14 cellular contexts compared by ENCODE assay signal in genomic region chr5:148268556-148268955, GRCh38. TPM values are rescaled to one million over a fixed set of nuclear protein-coding genes. Genes with fewer than 3 reads are reported as not detected.
A peak's percentile ranks its signal among the peaks of the same experiment; 100 is the strongest.
DNase-seq lines count a peak whose midpoint lies in the region; ATAC-seq, FAIRE-seq and TF ChIP-seq lines count a peak whose summit lies in the region.
"Had no signal": no experiment of that assay in that cellular context is flagged by ENCODE, and none has a peak within 500 bp of the region (broad histone marks: within the 10 kb centered on the region; RNA-seq: fewer than 3 reads in every experiment).

Gene SPINK13, plus strand, starts transcription at chr5:148268794. Its CDS starts 1,279 bp downstream, at chr5:148270073.

- no peak within 1 kb of the TSS for H2BK12ac ChIP-seq in H1 (ENCODE audit: low read depth, low read length)

- no peak within 1 kb of the TSS for H2AK5ac ChIP-seq in H1 (ENCODE audit: low read depth, low read length)

- no peak within 1 kb of the TSS for H2BK20ac ChIP-seq in H1 (ENCODE audit: low read length)

- H3K23me2 ChIP-seq in H1 (ENCODE audit: low read depth, low read length), result no peaks in the 10 kb centered on the region

- H4K5ac ChIP-seq in H1 (ENCODE audit: insufficient read length, low read depth, low read length), result no peak within 1 kb of the TSS

- H3K4ac ChIP-seq in H1 (replicated peaks; ENCODE audit: insufficient read length, low read depth, low read length), result no peak within 1 kb of the TSS

- no peak within 1 kb of the TSS for H3K56ac ChIP-seq in H1 (replicated peaks; ENCODE audit: insufficient read length, low read depth, low read length)

- no peak within 1 kb of the TSS for H4K8ac ChIP-seq in H1 (ENCODE audit: extremely low read depth, insufficient read depth, low read length)

- CTCF ChIA-PET in H1 (lab: Charles Lee; ENCODE audit: partially characterized antibody), result interaction anchor here (1.2 kb wide), 1 partner anchor 22 kb away, joined by 4 read pairs; no protein-coding TSS in a partner anchor

- H3K4me2 ChIP-seq in H1 (ENCODE audit: insufficient read depth in 1 of 2, low read depth in 2 of 2, low read length in 2 of 2), result no peak within 1 kb of the TSS

- TF ChIP-seq CTCF in H1 (IDR thresholded peaks at IDR 0.05; ENCODE audit: control extremely low read depth in 1 of 3, insufficient read depth in 1 of 3, low read depth in 1 of 3, low read length in 3 of 3), result no peak

- POLR2A ChIA-PET in H1 (lab: Charles Lee; ENCODE audit: partially characterized antibody), result no interaction called here

- H2AFZ ChIP-seq in H1 (ENCODE audit: low read length), result peak within 1 kb of the TSS; percentile 91

- ATAC-seq in stimulated activated naive B cell treated with anti-CD40 and anti-IgM and Interleukin-4, amounts not matched to agents 10 μg/mL and 1 μg/mL and 100 μg/mL, for 72 hours (replicated peaks), result no peak

- no peak within 1 kb of the TSS for H3K23ac ChIP-seq in H1 (ENCODE audit: insufficient read length)

- no peaks in the 10 kb centered on the region for H3K79me1 ChIP-seq in H1 (ENCODE audit: low read depth, low read length)

- no peak within 1 kb of the TSS for H3K27ac Mint-ChIP-seq in stimulated activated naive B cell treated with anti-CD40 and anti-IgM and Interleukin-4, amounts not matched to agents 10 μg/mL and 1 μg/mL and 100 μg/mL, for 72 hours
- H3K27ac Mint-ChIP-seq: activated T-helper 2 cell treated with anti-CD3 and anti-CD28 coated beads, Interferon-gamma antibody, Interleukin-2, Interleukin-4, amounts not matched to agents 10 μg/mL and 5 μg/mL and 100 μg/mL, durations not matched to agents 14 hours and 24 hours and 36 hours had no signal

- no peak within 1 kb of the TSS for H3K9ac ChIP-seq in H1 (replicated peaks in 1 of 4; ENCODE audit: extremely low read depth in 1 of 4, low read depth in 3 of 4, low read length in 3 of 4)

- no peak for TF ChIP-seq POLR2A in H1 (IDR thresholded peaks at IDR 0.05; ENCODE audit: control extremely low read depth in 1 of 2, low read depth in 2 of 2, low read length in 2 of 2)

- no peak within 1 kb of the TSS for H3K14ac ChIP-seq in H1 (ENCODE audit: insufficient read length)

- no peaks in the 10 kb centered on the region for H3K79me2 ChIP-seq in H1 (ENCODE audit: control insufficient read depth in 1 of 2, insufficient read depth in 2 of 2, low read length in 2 of 2)

- no peak for TF ChIP-seq RAD21 in H1 (IDR thresholded peaks at IDR 0.05 in 1 of 2, conservative IDR thresholded peaks at IDR 0.05 in 1 of 2; ENCODE audit: low read depth in 2 of 2, low read length in 2 of 2)

- H3K4me1 Mint-ChIP-seq in stimulated activated naive B cell treated with anti-CD40 and anti-IgM and Interleukin-4, amounts not matched to agents 10 μg/mL and 1 μg/mL and 100 μg/mL, for 72 hours, result no peaks in the 10 kb centered on the region

- no peak within 1 kb of the TSS for H3K4me3 Mint-ChIP-seq in stimulated activated naive B cell treated with anti-CD40 and anti-IgM and Interleukin-4, amounts not matched to agents 10 μg/mL and 1 μg/mL and 100 μg/mL, for 72 hours

- FAIRE-seq in H1 (lab: Jason Lieb, UNC), result no peak

- WGBS in H1 (ENCODE audit: extremely low coverage in 1 of 2, insufficient coverage in 1 of 2, insufficient read length in 1 of 2, insufficient replicate concordance in 2 of 2, low coverage in 1 of 2, low lambda C conversion rate in 2 of 2, missing lambda C conversion rate in 1 of 2), 2 experiments, result 94% methylated on average over 4 of the region's 4 CpGs; no CpG with 5 or more reads in 1 of the 2 experiments

- DNase-seq in EL (peak; percentile 74), MG63 (peak; percentile 87), H1 (ENCODE audit: low read depth in 1 of 2, low spot score in 2 of 2) (no peak), myocyte (ENCODE audit: low read depth) (peak; percentile 36), caudate nucleus (lab: John Stamatoyannopoulos, UW) (no peak), NCI-H82 treated with DMSO at 0.1 percent for 48 hours (lab: John Stamatoyannopoulos, UW; ENCODE audit: unreplicated experiment) (no peak), NCI-H82 (lab: John Stamatoyannopoulos, UW) (no peak)
- no peak for DNase-seq in stimulated activated naive B cell treated with anti-CD40 and anti-IgM and Interleukin-4, amounts not matched to agents 10 μg/mL and 1 μg/mL and 100 μg/mL, for 72 hours
- DNase-seq: NCI-H1694, Peyer's patch had no signal

- H3K9me3 ChIP-seq in MG63, result peaks cover 2% of the 10 kb centered on the region; the same call in 1 of the 2 replicates
- H3K9me3 ChIP-seq in H1 (ENCODE audit: insufficient read depth in 2 of 2, low read depth in 1 of 2, low read length in 1 of 2), result no peaks in the 10 kb centered on the region
- H3K9me3 ChIP-seq: Caco-2, Peyer's patch, prostate gland had no signal

- peaks cover 9 to 11% of the 10 kb centered on the region in 2 donors for H3K9me3 Mint-ChIP-seq in stimulated activated naive B cell treated with anti-CD40 and anti-IgM and Interleukin-4, amounts not matched to agents 10 μg/mL and 1 μg/mL and 100 μg/mL, for 72 hours
- H3K9me3 Mint-ChIP-seq: activated T-helper 2 cell treated with anti-CD3 and anti-CD28 coated beads, Interferon-gamma antibody, Interleukin-2, Interleukin-4, amounts not matched to agents 10 μg/mL and 5 μg/mL and 100 μg/mL, durations not matched to agents 14 hours and 24 hours and 36 hours had no signal

- no peaks in the 10 kb centered on the region for H3K36me3 ChIP-seq in MG63
- H3K36me3 ChIP-seq in H1 (ENCODE audit: control insufficient read depth in 2 of 4, insufficient read depth in 4 of 4, low read length in 3 of 4), result no peaks in the 10 kb centered on the region
- H3K36me3 ChIP-seq: Peyer's patch, prostate gland had no signal

- H3K27me3 ChIP-seq in MG63, result no peaks in the 10 kb centered on the region
- H3K27me3 ChIP-seq in H1 (replicated peaks in 1 of 4; ENCODE audit: control insufficient read depth in 3 of 4, extremely low read depth in 1 of 4, insufficient read depth in 3 of 4, low read length in 3 of 4), result no peaks in the 10 kb centered on the region
- H3K27me3 ChIP-seq: Peyer's patch had no signal

- H3K4me3 ChIP-seq in MG63 (no peak within 1 kb of the TSS), H1 (ENCODE audit: extremely low read depth in 1 of 4, insufficient read depth in 2 of 4, low read depth in 3 of 4, low read length in 4 of 4) (no peak within 1 kb of the TSS)
- H3K4me3 ChIP-seq: Peyer's patch, prostate gland had no signal

- H4K91ac ChIP-seq in H1 (replicated peaks; ENCODE audit: insufficient read length, low read length), result no peak within 1 kb of the TSS

- H4K20me1 ChIP-seq in H1 (replicated peaks in 1 of 2; ENCODE audit: control insufficient read depth in 1 of 2, insufficient read depth in 2 of 2, low read length in 2 of 2), result no peaks in the 10 kb centered on the region

- peaks cover 4% of the 10 kb centered on the region in 2 donors for H3K27me3 Mint-ChIP-seq in stimulated activated naive B cell treated with anti-CD40 and anti-IgM and Interleukin-4, amounts not matched to agents 10 μg/mL and 1 μg/mL and 100 μg/mL, for 72 hours

- no peak for TF ChIP-seq EP300 in H1 (IDR thresholded peaks at IDR 0.05; ENCODE audit: borderline replicate concordance in 1 of 2, low read depth in 2 of 2, low read length in 2 of 2)

- H2BK120ac ChIP-seq in H1 (replicated peaks; ENCODE audit: low read depth, low read length), result no peak within 1 kb of the TSS

- H3K27ac ChIP-seq in H1 (ENCODE audit: low read depth, low read length), result no peak within 1 kb of the TSS
- H3K27ac ChIP-seq in caudate nucleus (ENCODE audit: low read depth, low read length), result no peak within 1 kb of the TSS
- H3K27ac ChIP-seq: Peyer's patch, prostate gland had no signal

- H3K4me1 ChIP-seq in H1 (replicated peaks in 1 of 4; ENCODE audit: control insufficient read depth in 3 of 4, insufficient read depth in 4 of 4, low read length in 3 of 4), result no peaks in the 10 kb centered on the region
- H3K4me1 ChIP-seq: Peyer's patch, prostate gland had no signal

- H2BK15ac ChIP-seq in H1 (ENCODE audit: low read length), result no peak within 1 kb of the TSS

- H2BK5ac ChIP-seq in H1 (ENCODE audit: low read depth, low read length), result no peak within 1 kb of the TSS

- H3K18ac ChIP-seq in H1 (ENCODE audit: extremely low read depth, low read length), result no peak within 1 kb of the TSS

- no peaks in the 10 kb centered on the region for H3K36me3 Mint-ChIP-seq in stimulated activated naive B cell treated with anti-CD40 and anti-IgM and Interleukin-4, amounts not matched to agents 10 μg/mL and 1 μg/mL and 100 μg/mL, for 72 hours

TF ChIP-seq in H1, 55 proteins besides CTCF, POLR2A, EP300 and RAD21:
- TF ChIP-seq SP2 (IDR thresholded peaks at IDR 0.05; ENCODE audit: low read length) (no peak), SAP30 (IDR thresholded peaks at IDR 0.05; ENCODE audit: insufficient read depth, insufficient replicate concordance, low read length) (no peak), SRF (IDR thresholded peaks at IDR 0.05; ENCODE audit: low read depth, low read length) (no peak), CHD2 (IDR thresholded peaks at IDR 0.05; ENCODE audit: low read length) (no peak), CBX5 (IDR thresholded peaks at IDR 0.05; ENCODE audit: low read depth, low read length) (no peak), ATF3 (IDR thresholded peaks at IDR 0.05; ENCODE audit: insufficient read depth, low read depth, low read length) (no peak), TAF1 (IDR thresholded peaks at IDR 0.05; ENCODE audit: low read depth, low read length) (no peak)

RNA-seq across cellular contexts. Expression of gene SPINK13, which starts in this region (rescaled TPM):
- total RNA-seq in MG63 (2014; rRNA removed; shearing (Covaris generic); ENCODE audit: low replicate concordance), result 0.30 TPM in 1 of 2 replicates, not detected in the other
- total RNA-seq in H1 (2021; fragmentation: NEBNext Ultra II Directional; extraction: Animal tissue kit (Norgen Biotek cat#: 25700)), result not detected in 2 replicates
- not detected in 2 replicates for polyA plus RNA-seq in H1 (2011; rRNA removed)
- polyA plus RNA-seq in H1 (2011; cell fraction: cytosol; rRNA removed), result not detected
- not detected for polyA plus RNA-seq in H1 (2011; cell fraction: nucleus; rRNA removed)
- not detected in 4 replicates for polyA plus RNA-seq in H1 (2012, experiment 1 of 2)
- polyA plus RNA-seq in H1 (2012, experiment 2 of 2), result not detected
- polyA plus RNA-seq in H1 (2013, experiment 1 of 2), result not detected
- 0.09 TPM for polyA plus RNA-seq in H1 (2013, experiment 2 of 2)
- not detected in 2 replicates for polyA minus RNA-seq in H1 (2011; rRNA and poly(A)+ RNA removed)
- not detected for polyA minus RNA-seq in H1 (2011; cell fraction: cytosol; rRNA and poly(A)+ RNA removed)
- not detected for polyA minus RNA-seq in H1 (2011; cell fraction: nucleus; rRNA and poly(A)+ RNA removed)
- total RNA-seq in myocyte, result not detected in 2 replicates
- not detected for polyA plus RNA-seq in myocyte (2012)
- total RNA-seq: activated T-helper 2 cell treated with anti-CD3 and anti-CD28 coated beads, Interferon-gamma antibody, Interleukin-2, Interleukin-4, amounts not matched to agents 10 μg/mL and 5 μg/mL and 100 μg/mL, durations not matched to agents 14 hours and 24 hours and 36 hours; Caco-2; lower leg skin; Peyer's patch; prostate gland had no signal

Comparison
In these comparisons a context has a peak if more than half of its experiments do, and no peak if none do; other contexts are left out.
1. Peak in DNase-seq in MG63; RNA of the gene not detected or under 1 TPM.
2. Peak in DNase-seq in myocyte; RNA of the gene not detected or under 1 TPM.